ENCODE assay signal across 8 cellular contexts in genomic region chr2:110858135-110858737, GRCh38.
DNase-seq lines count a peak whose midpoint lies in the region; ATAC-seq and TF ChIP-seq lines count a peak whose summit lies in the region.

No MANE protein-coding gene starts in this region.

- TF ChIP-seq POLR2A in vagina (IDR thresholded peaks at IDR 0.05): no peak

- intact Hi-C loops in vagina (cut with DNase I): no loop called here

- peak; percentile 68 for DNase-seq in GM06990 (ENCODE audit: extremely low read depth, insufficient read length)
- peak; percentile 4 for DNase-seq in NCI-H2171 (lab: John Stamatoyannopoulos, UW)
- peak; percentile 68 for DNase-seq in activated naive CD4-positive, alpha-beta T cell treated with Interleukin-2 at 50 U/mL for 16 hours
- DNase-seq in stimulated activated CD4-positive, alpha-beta T cell treated with anti-CD3 and anti-CD28 coated beads, Interleukin-12 subunit alpha, Interleukin-12 subunit beta, amount 100 ng/mL, for 4 hours: peak; percentile 25
- no peak for DNase-seq in vagina (ENCODE audit: extremely low spot score in 2 of 2)
- DNase-seq in NCI-H2227 (lab: John Stamatoyannopoulos, UW; ENCODE audit: unreplicated experiment): no peak
- DNase-seq in NCI-H82 (lab: John Stamatoyannopoulos, UW): no peak

- no peaks in the 10 kb centered on the region for H3K9me3 ChIP-seq in vagina

- peaks cover 11% of the 10 kb centered on the region for H3K4me1 ChIP-seq in vagina

- no peak overlapping the region for H3K27ac ChIP-seq in vagina

- TF ChIP-seq CTCF in GM06990 (IDR thresholded peaks at IDR 0.05; ENCODE audit: insufficient read depth, low read length, poor library complexity, severe bottlenecking) (no peak), vagina (IDR thresholded peaks at IDR 0.05) (no peak)

- ATAC-seq in GM21737 (IDR thresholded peaks at IDR 0.05; ENCODE audit: unreplicated experiment): peak; percentile 82

- H3K4me3 ChIP-seq in GM06990 (replicated peaks; ENCODE audit: low read depth, low read length) (peak overlapping the region; percentile 35), vagina (no peak overlapping the region)

- H3K27me3 ChIP-seq in GM06990 (replicated peaks; ENCODE audit: control insufficient read depth, insufficient read depth, low read length) (no peaks in the 10 kb centered on the region), vagina (no peaks in the 10 kb centered on the region)

- H3K36me3 ChIP-seq in GM06990 (ENCODE audit: control insufficient read depth, insufficient read depth, low read length) (no peaks in the 10 kb centered on the region), vagina (no peaks in the 10 kb centered on the region)

Comparison
In these comparisons a context has a peak if more than half of its experiments do, and no peak if none do; other contexts are left out.
1. DNase-seq: peak in GM06990 (single experiment), NCI-H2171 (single experiment), activated naive CD4-positive, alpha-beta T cell treated with Interleukin-2 at 50 U/mL for 16 hours (single experiment) and stimulated activated CD4-positive, alpha-beta T cell treated with anti-CD3 and anti-CD28 coated beads, Interleukin-12 subunit alpha, Interleukin-12 subunit beta, amount 100 ng/mL, for 4 hours (single experiment); none in vagina (0 of 2), NCI-H2227 (single experiment) and NCI-H82 (single experiment).